ENCODE assay signal across 1 cellular context in genomic region chrX:119468930-119469635, GRCh38.
A peak's percentile ranks its signal among the peaks of the same experiment; 100 is the strongest.
TF ChIP-seq lines count a peak whose summit lies in the region.

No MANE protein-coding gene starts in this region.

TF ChIP-seq in K562, 482 proteins besides CTCF, POLR2A, EP300 and RAD21 (continued from another document and continues in another):
- TF ChIP-seq RFX7 (CRISPR knock-in tag; IDR thresholded peaks at IDR 0.05), result no peak
- TF ChIP-seq CCAR2 (IDR thresholded peaks at IDR 0.05; ENCODE audit: low read depth, low read length), result no peak
- TF ChIP-seq ZSCAN29 (IDR thresholded peaks at IDR 0.05), result no peak
- TF ChIP-seq CBX5 (IDR thresholded peaks at IDR 0.05; ENCODE audit: borderline replicate concordance, low read depth), result no peak
- no peak for TF ChIP-seq CHCHD3 (CRISPR knock-in tag; IDR thresholded peaks at IDR 0.05)
- peak; percentile 27 for TF ChIP-seq VEZF1 (CRISPR knock-in tag; IDR thresholded peaks at IDR 0.05)
- no peak for TF ChIP-seq ZNF584 (CRISPR knock-in tag; IDR thresholded peaks at IDR 0.05; ENCODE audit: low read depth)
- no peak for TF ChIP-seq NCOA1 (IDR thresholded peaks at IDR 0.05; ENCODE audit: low read depth)
- TF ChIP-seq PRPF4 (IDR thresholded peaks at IDR 0.05; ENCODE audit: insufficient read depth, low read depth, low read length, poor library complexity, severe bottlenecking), result peak; percentile 70
- TF ChIP-seq ZNF586 (CRISPR knock-in tag; conservative IDR thresholded peaks at IDR 0.05), result no peak
- TF ChIP-seq SREBF2 (CRISPR knock-in tag; IDR thresholded peaks at IDR 0.05), result no peak
- TF ChIP-seq ZNF75A (CRISPR knock-in tag; IDR thresholded peaks at IDR 0.05), result no peak
- no peak for TF ChIP-seq LEF1 (IDR thresholded peaks at IDR 0.05)
- no peak for TF ChIP-seq NFIX (CRISPR knock-in tag; IDR thresholded peaks at IDR 0.05; ENCODE audit: low read depth)
- no peak for TF ChIP-seq NCOA6 (IDR thresholded peaks at IDR 0.05)
- TF ChIP-seq ZZZ3 (IDR thresholded peaks at IDR 0.05), result no peak
- TF ChIP-seq NELFE (IDR thresholded peaks at IDR 0.05; ENCODE audit: insufficient read depth, insufficient read length), result no peak
- TF ChIP-seq GATA2 (CRISPR knock-in tag; IDR thresholded peaks at IDR 0.05), result no peak
- no peak for TF ChIP-seq WHSC1 (IDR thresholded peaks at IDR 0.05; ENCODE audit: low read length)
- no peak for TF ChIP-seq ATF4 (CRISPR knock-in tag; IDR thresholded peaks at IDR 0.05)
- no peak for TF ChIP-seq ZNF77 (CRISPR knock-in tag; IDR thresholded peaks at IDR 0.05)
- TF ChIP-seq MYC (IDR thresholded peaks at IDR 0.05; ENCODE audit: low read depth, low read length), result peak; percentile 87
- TF ChIP-seq MYC (CRISPR knock-in tag; IDR thresholded peaks at IDR 0.05; ENCODE audit: borderline replicate concordance, low read depth), result no peak
- no peak for TF ChIP-seq DMBX1 (CRISPR knock-in tag; IDR thresholded peaks at IDR 0.05; ENCODE audit: borderline replicate concordance)
- TF ChIP-seq MAFG (tag; conservative IDR thresholded peaks at IDR 0.05), result no peak
- TF ChIP-seq CCNT2 (IDR thresholded peaks at IDR 0.05; ENCODE audit: borderline replicate concordance, extremely low read depth, insufficient read length, low read depth, low read length), result peak; percentile 90
- peak; percentile 98 for TF ChIP-seq CTBP1 (IDR thresholded peaks at IDR 0.05; ENCODE audit: borderline replicate concordance)
- TF ChIP-seq FOXP1 (CRISPR knock-in tag; IDR thresholded peaks at IDR 0.05), result 0 out of 2 replicates have a peak, but pooled peaks have one; percentile 11
- peak; percentile 88 for TF ChIP-seq E4F1 (CRISPR knock-in tag; IDR thresholded peaks at IDR 0.05; ENCODE audit: borderline replicate concordance)
- no peak for TF ChIP-seq ZKSCAN8 (CRISPR knock-in tag; IDR thresholded peaks at IDR 0.05)
- TF ChIP-seq ZNF280A (IDR thresholded peaks at IDR 0.05; ENCODE audit: low read depth, partially characterized antibody), result no peak
- TF ChIP-seq CSDE1 (IDR thresholded peaks at IDR 0.05), result no peak
- TF ChIP-seq NFE2L1 (tag; IDR thresholded peaks at IDR 0.05; ENCODE audit: borderline replicate concordance, low read depth), result no peak
- TF ChIP-seq MEF2D (tag; conservative IDR thresholded peaks at IDR 0.05; ENCODE audit: low read depth), result no peak
- no peak for TF ChIP-seq ZHX1 (conservative IDR thresholded peaks at IDR 0.05; ENCODE audit: low read length)
- TF ChIP-seq ZNF668 (CRISPR knock-in tag; IDR thresholded peaks at IDR 0.05), result no peak
- no peak for TF ChIP-seq SREBF1 (IDR thresholded peaks at IDR 0.05; ENCODE audit: borderline replicate concordance, low read depth, low read length)
- peak; percentile 42; the same call in 1 of the 2 replicates for TF ChIP-seq MGA (IDR thresholded peaks at IDR 0.05)
- peak; percentile 79 for TF ChIP-seq L3MBTL2 (IDR thresholded peaks at IDR 0.05)
- TF ChIP-seq POLR2B (IDR thresholded peaks at IDR 0.05; ENCODE audit: low read depth, partially characterized antibody), result no peak
- peak in 1 of 2 experiments; percentile 83 for TF ChIP-seq NONO (IDR thresholded peaks at IDR 0.05; ENCODE audit: low read depth in 2 of 2, low read length in 1 of 2)
- no peak for TF ChIP-seq ZNF12 (CRISPR knock-in tag; IDR thresholded peaks at IDR 0.05)
- TF ChIP-seq RBFOX2 (IDR thresholded peaks at IDR 0.05; ENCODE audit: low read depth, low read length), result peak; percentile 87
- no peak for TF ChIP-seq DIDO1 (tag; IDR thresholded peaks at IDR 0.05; ENCODE audit: low read depth)
- no peak for TF ChIP-seq SRSF7 (optimal IDR thresholded peaks at IDR 0.05; ENCODE audit: low read depth, low read length)
- TF ChIP-seq NBN (IDR thresholded peaks at IDR 0.05; ENCODE audit: low read depth), result no peak
- TF ChIP-seq E2F3 (CRISPR knock-in tag; IDR thresholded peaks at IDR 0.05), result 0 out of 2 replicates have a peak, but pooled peaks have one; percentile 27
- TF ChIP-seq POU5F1 (IDR thresholded peaks at IDR 0.05; ENCODE audit: borderline replicate concordance, low read depth, low read length, partially characterized antibody), result no peak
- no peak for TF ChIP-seq ZNF174 (CRISPR knock-in tag; IDR thresholded peaks at IDR 0.05)
- TF ChIP-seq ILK (tag; IDR thresholded peaks at IDR 0.05; ENCODE audit: borderline replicate concordance, low read depth), result no peak
- TF ChIP-seq GATAD2A (IDR thresholded peaks at IDR 0.05), result no peak
- TF ChIP-seq ZNF57 (CRISPR knock-in tag; IDR thresholded peaks at IDR 0.05), result no peak
- TF ChIP-seq HNRNPL (IDR thresholded peaks at IDR 0.05; ENCODE audit: low read depth, low read length), result no peak
